8 cellular contexts compared by ENCODE assay signal in genomic region chr21:17729455-17729854, GRCh38.
"Had no signal": no experiment of that assay in that cellular context is flagged by ENCODE, and none has a peak within 500 bp of the region (broad histone marks: within the 10 kb centered on the region; RNA-seq: fewer than 3 reads in every experiment).

No MANE protein-coding gene starts in this region.

- ATAC-seq: GM23338, K562 had no signal

- H3K4me3 ChIP-seq: GM23338, K562 had no signal

- FAIRE-seq: H54, HTR-8/SVneo, K562 had no signal

- H3K4me2 ChIP-seq: GM23338 had no signal

- DNase-seq: H9, HCEC 1CT, IMR-90, KG1 had no signal

- H2AFZ ChIP-seq: GM23338 had no signal
